ENCODE assay signal across 12 cellular contexts in genomic region chr11:63177872-63178271, GRCh38. TPM values are rescaled to one million over a fixed set of nuclear protein-coding genes. Genes with fewer than 3 reads are reported as not detected.
"Had no signal": no experiment of that assay in that cellular context is flagged by ENCODE, and none has a peak within 500 bp of the region (broad histone marks: within the 10 kb centered on the region; RNA-seq: fewer than 3 reads in every experiment).

No MANE protein-coding gene starts in this region.

- H3K4me3 ChIP-seq: GM23248, GM23338, HAP-1 had no signal

- ATAC-seq: GM23338, HCT116 had no signal

- DNase-seq: GM23248, GOT3, H7, H9, HCEC 1CT, HFFc6 had no signal

- H3K9me3 ChIP-seq: HAP-1 had no signal

- H3K4me1 ChIP-seq: HAP-1 had no signal

- H2AFZ ChIP-seq: GM23248, GM23338 had no signal

- FAIRE-seq: H1, H54 had no signal

- H3K36me3 ChIP-seq: HAP-1 had no signal

- H3K27ac ChIP-seq: GM23248 had no signal

- H3K9ac ChIP-seq: GM23248 had no signal

- H3K4me2 ChIP-seq: GM23338 had no signal

RNA-seq across cellular contexts. Expression of gene SLC22A24, which starts 33.9 kb away (rescaled TPM):
- total RNA-seq: GM23248, GM23338, H1, H4, H7, H9, HFFc6 had no signal
- polyA plus RNA-seq: GM23248, GM23338, H1 had no signal
